ENCODE assay signal across 8 cellular contexts in the genomic region with DNA sequence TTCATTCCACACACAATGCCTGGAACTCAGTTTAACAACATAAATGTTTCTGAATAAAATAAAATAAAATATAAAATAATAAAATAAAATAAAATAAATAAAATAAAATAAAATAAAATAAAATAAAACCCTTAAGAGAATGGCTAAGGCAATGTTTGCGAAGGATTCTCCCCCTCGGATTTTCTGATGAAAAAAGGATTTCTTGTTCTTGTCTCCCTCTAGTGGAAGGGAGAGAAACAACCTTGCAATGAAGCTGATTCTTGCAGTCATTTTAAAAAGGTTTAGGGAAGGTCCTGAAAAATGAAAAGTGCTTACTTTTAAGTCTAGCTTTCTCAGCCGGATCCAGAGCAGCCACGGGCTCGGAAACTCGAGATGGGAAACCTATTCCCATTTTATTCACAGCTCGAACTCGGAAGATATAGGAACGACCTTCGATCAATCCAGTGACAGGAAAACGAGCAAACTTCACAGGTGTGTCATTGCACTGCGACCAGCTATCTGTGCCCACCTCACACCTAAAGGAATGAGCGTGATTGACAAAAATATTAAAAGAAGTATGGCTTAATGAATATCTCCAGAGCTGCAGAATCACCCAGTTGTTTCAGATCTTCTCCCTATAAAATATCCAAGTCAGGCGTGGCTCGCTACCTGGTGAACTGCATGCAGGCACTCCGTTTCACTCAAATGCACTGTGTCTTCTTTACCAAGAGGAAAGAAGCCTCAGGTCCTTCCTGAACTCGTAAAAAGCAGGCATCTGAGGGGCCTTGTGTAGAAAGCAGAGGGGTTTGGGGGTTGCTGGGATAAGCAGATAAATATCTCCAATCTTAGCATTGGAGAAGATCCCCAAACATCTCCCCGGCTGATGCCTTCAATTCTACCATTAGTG.
DNase-seq lines count a peak whose midpoint lies in the region; ATAC-seq and TF ChIP-seq lines count a peak whose summit lies in the region.

No MANE protein-coding gene starts in this region.

- H3K27ac ChIP-seq in heart left ventricle (peak overlapping the region in 1 of 12 donors; percentile 0), uterus (no peak overlapping the region)

- H3K4me3 ChIP-seq in heart left ventricle (no peak overlapping the region), astrocyte of the cerebellum (ENCODE audit: low read depth, low read length) (no peak overlapping the region), kidney epithelial cell (ENCODE audit: low read depth, low read length) (no peak overlapping the region), uterus (no peak overlapping the region)

- H3K4me1 ChIP-seq in heart left ventricle (peaks cover 3 to 39% (median 20%) of the 10 kb centered on the region in 12 donors), uterus (no peaks in the 10 kb centered on the region)

- no peaks in the 10 kb centered on the region for H3K27me3 ChIP-seq in heart left ventricle
- H3K27me3 ChIP-seq in kidney epithelial cell (ENCODE audit: control insufficient read depth, insufficient read depth, low read length) = no peaks in the 10 kb centered on the region
- no peaks in the 10 kb centered on the region for H3K27me3 ChIP-seq in uterus

- ATAC-seq in heart left ventricle (no peak), Right ventricle myocardium superior (ENCODE audit: poor library complexity) (no peak), GM19351 (IDR thresholded peaks at IDR 0.05; ENCODE audit: unreplicated experiment) (no peak), GM18870 (IDR thresholded peaks at IDR 0.05; ENCODE audit: unreplicated experiment) (no peak)

- DNase-seq in heart left ventricle (no peak), Right ventricle myocardium superior (no peak), NCI-H146 (lab: John Stamatoyannopoulos, UW) (peak; percentile 52), astrocyte of the cerebellum (ENCODE audit: low read depth) (peak; percentile 9), kidney epithelial cell (ENCODE audit: low read depth) (no peak), uterus (no peak)

- H3K9me3 ChIP-seq in heart left ventricle = no peaks in the 10 kb centered on the region
- no peaks in the 10 kb centered on the region for H3K9me3 ChIP-seq in uterus

- TF ChIP-seq POLR2A in heart left ventricle (IDR thresholded peaks at IDR 0.05) (no peak), uterus (IDR thresholded peaks at IDR 0.05) (no peak)

- intact Hi-C loops in heart left ventricle (cut with DNase I) (loop anchor here in 7 of 10 donors (2.0 to 10.0 kb wide), 7 partner anchors 63 to 443 kb away; a partner anchor contains a TSS), Right ventricle myocardium superior (cut with DNase I) (no loop called here), uterus (cut with DNase I; ENCODE audit: low total_unique reads) (no loop called here)

- in situ Hi-C loops in astrocyte of the cerebellum (cut with HindIII; ENCODE audit: low sequenced_read_pairs) = no loop called here

- WGBS in heart left ventricle, 4 donors = 63 to 67% (median 65%) methylated on average over 18 of the region's 18 CpGs

- TF ChIP-seq CTCF in heart left ventricle (IDR thresholded peaks at IDR 0.05) (peak; percentile 64 to 86 (median 72)), astrocyte of the cerebellum (IDR thresholded peaks at IDR 0.05; ENCODE audit: low read depth, low read length, missing control alignments) (peak; percentile 70), kidney epithelial cell (IDR thresholded peaks at IDR 0.05; ENCODE audit: insufficient read depth, low read length, poor library complexity, severe bottlenecking) (peak; percentile 74), uterus (IDR thresholded peaks at IDR 0.05) (peak; percentile 58 to 65 (median 60))

- H3K36me3 ChIP-seq in heart left ventricle (peaks cover 0 to 80% (median 15%) of the 10 kb centered on the region in 9 donors), kidney epithelial cell (ENCODE audit: control insufficient read depth, insufficient read depth, low read length) (no peaks in the 10 kb centered on the region), uterus (no peaks in the 10 kb centered on the region)

Comparison
In these comparisons a context has a peak if more than half of its experiments do, and no peak if none do; other contexts are left out.
1. intact Hi-C loops: an anchor here in heart left ventricle (2.0 to 10.0 kb wide); none called in Right ventricle myocardium superior and uterus.
2. DNase-seq: peak in NCI-H146 (single experiment) and astrocyte of the cerebellum (single experiment); none in heart left ventricle (0 of 5), Right ventricle myocardium superior (single experiment), kidney epithelial cell (single experiment) and uterus (0 of 2).
3. Peak in every context shown above with its lines, with median percentiles within 50 percentile points of each other: CTCF ChIP-seq.